Comparison of ENCODE assay signal across 9 cellular contexts in genomic region chr13:32092471-32092870, GRCh38.
"Had no signal": no experiment of that assay in that cellular context is flagged by ENCODE, and none has a peak within 500 bp of the region (broad histone marks: within the 10 kb centered on the region; RNA-seq: fewer than 3 reads in every experiment).

No MANE protein-coding gene starts in this region.

- DNase-seq: H9, HCEC 1CT, IMR-90, KG1 had no signal

- H3K4me3 ChIP-seq: GM23338, K562 had no signal

- ATAC-seq: GM23338, K562 had no signal

- H3K4me2 ChIP-seq: GM23338 had no signal

- FAIRE-seq: H1, H54, HTR-8/SVneo, K562 had no signal

- H2AFZ ChIP-seq: GM23338 had no signal
